Comparison of ENCODE assay signal across 1 cellular context in the genomic region with DNA sequence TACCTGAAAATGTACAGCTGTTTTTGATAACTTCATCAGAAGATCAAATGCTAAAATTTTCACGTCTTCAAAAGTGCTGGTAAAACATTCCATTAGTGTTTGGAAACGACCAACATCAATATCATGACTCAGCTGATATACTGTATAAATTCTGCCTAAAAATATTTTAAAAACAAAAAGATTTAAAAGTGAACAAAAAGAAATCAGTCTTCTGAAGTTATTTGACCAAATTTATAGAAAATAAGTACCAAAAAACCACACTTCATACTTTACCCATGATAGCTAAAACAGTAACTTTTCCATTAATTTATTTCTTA.
TF ChIP-seq lines count a peak whose summit lies in the region.

No MANE protein-coding gene starts in this region.

TF ChIP-seq in IMR-90, 13 proteins besides CTCF, POLR2A, EP300 and RAD21:
- TF ChIP-seq, protein P1, sequence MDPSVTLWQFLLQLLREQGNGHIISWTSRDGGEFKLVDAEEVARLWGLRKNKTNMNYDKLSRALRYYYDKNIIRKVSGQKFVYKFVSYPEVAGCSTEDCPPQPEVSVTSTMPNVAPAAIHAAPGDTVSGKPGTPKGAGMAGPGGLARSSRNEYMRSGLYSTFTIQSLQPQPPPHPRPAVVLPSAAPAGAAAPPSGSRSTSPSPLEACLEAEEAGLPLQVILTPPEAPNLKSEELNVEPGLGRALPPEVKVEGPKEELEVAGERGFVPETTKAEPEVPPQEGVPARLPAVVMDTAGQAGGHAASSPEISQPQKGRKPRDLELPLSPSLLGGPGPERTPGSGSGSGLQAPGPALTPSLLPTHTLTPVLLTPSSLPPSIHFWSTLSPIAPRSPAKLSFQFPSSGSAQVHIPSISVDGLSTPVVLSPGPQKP (IDR thresholded peaks at IDR 0.05; ENCODE audit: borderline replicate concordance, low read depth, low read length) = no peak
- TF ChIP-seq RCOR1 (IDR thresholded peaks at IDR 0.05; ENCODE audit: insufficient replicate concordance, low read length) (no peak), CHD1 (IDR thresholded peaks at IDR 0.05; ENCODE audit: low read depth, low read length) (no peak), MAFK (IDR thresholded peaks at IDR 0.05; ENCODE audit: low read depth, low read length) (peak; percentile 36; the same call in 1 of the 2 replicates)
